10 cellular contexts compared by ENCODE assay signal in genomic region chr7:115678049-115678982, GRCh38.
DNase-seq lines count a peak whose midpoint lies in the region; ATAC-seq, FAIRE-seq and TF ChIP-seq lines count a peak whose summit lies in the region.
"Had no signal": no experiment of that assay in that cellular context is flagged by ENCODE, and none has a peak within 500 bp of the region (broad histone marks: within the 10 kb centered on the region; RNA-seq: fewer than 3 reads in every experiment).

No MANE protein-coding gene starts in this region.

- no peaks in the 10 kb centered on the region for H4K20me1 ChIP-seq in astrocyte (ENCODE audit: insufficient read depth, low read length)

- H3K36me3 Mint-ChIP-seq in astrocyte (ENCODE audit: low read depth, unreplicated experiment): no peaks in the 10 kb centered on the region
- no peaks in the 10 kb centered on the region for H3K36me3 Mint-ChIP-seq in mesothelial cell of epicardium
- no peaks in the 10 kb centered on the region for H3K36me3 Mint-ChIP-seq in activated CD4-positive, alpha-beta T cell treated with anti-CD3 and anti-CD28 coated beads, Interleukin-2, amount 10 ng/mL, durations not matched to agents 7 days and 5 days (ENCODE audit: low read depth)
- H3K36me3 Mint-ChIP-seq in activated T-cell treated with anti-CD3 and anti-CD28 coated beads, Interleukin-2, amount 50 U/mL, for 72 hours (ENCODE audit: insufficient read depth in 2 of 2): no peaks in the 10 kb centered on the region

- H3K27me3 Mint-ChIP-seq in astrocyte (ENCODE audit: low read depth, unreplicated experiment): no peaks in the 10 kb centered on the region
- H3K27me3 Mint-ChIP-seq in mesothelial cell of epicardium (ENCODE audit: low read depth): no peaks in the 10 kb centered on the region
- H3K27me3 Mint-ChIP-seq in activated CD4-positive, alpha-beta T cell treated with anti-CD3 and anti-CD28 coated beads, Interleukin-2, amount 10 ng/mL, durations not matched to agents 7 days and 5 days: no peaks in the 10 kb centered on the region
- H3K27me3 Mint-ChIP-seq in activated T-cell treated with anti-CD3 and anti-CD28 coated beads, Interleukin-2, amount 50 U/mL, for 72 hours (ENCODE audit: low read depth): no peaks in the 10 kb centered on the region

- H3K4me1 Mint-ChIP-seq in astrocyte (ENCODE audit: low read depth, unreplicated experiment) (no peaks in the 10 kb centered on the region), mesothelial cell of epicardium (peaks cover 50% of the 10 kb centered on the region)
- H3K4me1 Mint-ChIP-seq in activated CD4-positive, alpha-beta T cell treated with anti-CD3 and anti-CD28 coated beads, Interleukin-2, amount 10 ng/mL, durations not matched to agents 7 days and 5 days: no peaks in the 10 kb centered on the region
- no peaks in the 10 kb centered on the region for H3K4me1 Mint-ChIP-seq in activated T-cell treated with anti-CD3 and anti-CD28 coated beads, Interleukin-2, amount 50 U/mL, for 72 hours (ENCODE audit: low read depth)

- no peak for ATAC-seq in activated T-cell treated with anti-CD3 and anti-CD28 coated beads, Interleukin-2, amount 50 U/mL, for 72 hours (replicated peaks in 1 of 2)

- FAIRE-seq in astrocyte (lab: Jason Lieb, UNC) (peak; percentile 52), GM19239 (lab: Jason Lieb, UNC) (no peak)

- H3K4me2 ChIP-seq in astrocyte (ENCODE audit: low read length): no peak overlapping the region

- H3K36me3 ChIP-seq in HEK293 (ENCODE audit: control insufficient read depth in 2 of 2, insufficient read depth in 1 of 2, low read length in 2 of 2): no peaks in the 10 kb centered on the region
- no peaks in the 10 kb centered on the region for H3K36me3 ChIP-seq in astrocyte (ENCODE audit: insufficient read depth, low read length)
- H3K36me3 ChIP-seq: left ventricle myocardium inferior had no signal

- TF ChIP-seq CTCF in AG09319 (IDR thresholded peaks at IDR 0.05; ENCODE audit: low read depth, low read length): no peak
- TF ChIP-seq CTCF in HEK293 (tag by site-specific recombination; IDR thresholded peaks at IDR 0.05): no peak
- no peak for TF ChIP-seq CTCF in astrocyte (IDR thresholded peaks at IDR 0.05; ENCODE audit: insufficient read depth, low read depth, low read length)
- TF ChIP-seq CTCF in mesothelial cell of epicardium (IDR thresholded peaks at IDR 0.05; ENCODE audit: unreplicated experiment): no peak

- no peak overlapping the region for H3K9ac ChIP-seq in astrocyte (ENCODE audit: low read length)

- H3K9me3 Mint-ChIP-seq in astrocyte (ENCODE audit: unreplicated experiment): no peaks in the 10 kb centered on the region
- H3K9me3 Mint-ChIP-seq in mesothelial cell of epicardium: no peaks in the 10 kb centered on the region
- no peaks in the 10 kb centered on the region for H3K9me3 Mint-ChIP-seq in activated CD4-positive, alpha-beta T cell treated with anti-CD3 and anti-CD28 coated beads, Interleukin-2, amount 10 ng/mL, durations not matched to agents 7 days and 5 days
- no peaks in the 10 kb centered on the region for H3K9me3 Mint-ChIP-seq in activated T-cell treated with anti-CD3 and anti-CD28 coated beads, Interleukin-2, amount 50 U/mL, for 72 hours

- H3K27ac ChIP-seq in HEK293 (ENCODE audit: extremely low read depth, low read depth, low read length) (no peak overlapping the region), astrocyte (ENCODE audit: low read depth, low read length) (no peak overlapping the region)
- H3K27ac ChIP-seq: left ventricle myocardium inferior had no signal

- no peak overlapping the region for H3K27ac Mint-ChIP-seq in astrocyte (ENCODE audit: unreplicated experiment)
- H3K27ac Mint-ChIP-seq in mesothelial cell of epicardium: peak overlapping the region; percentile 41
- no peak overlapping the region for H3K27ac Mint-ChIP-seq in activated CD4-positive, alpha-beta T cell treated with anti-CD3 and anti-CD28 coated beads, Interleukin-2, amount 10 ng/mL, durations not matched to agents 7 days and 5 days
- H3K27ac Mint-ChIP-seq in activated T-cell treated with anti-CD3 and anti-CD28 coated beads, Interleukin-2, amount 50 U/mL, for 72 hours: no peak overlapping the region

- no peaks in the 10 kb centered on the region for H3K4me1 ChIP-seq in HEK293 (ENCODE audit: control insufficient read depth, insufficient read depth, low read length)
- no peaks in the 10 kb centered on the region for H3K4me1 ChIP-seq in astrocyte (ENCODE audit: insufficient read depth, low read length)
- H3K4me1 ChIP-seq: left ventricle myocardium inferior had no signal

- DNase-seq in AG09319 (ENCODE audit: extremely low read depth, low read depth) (peak; percentile 89), astrocyte (ENCODE audit: low read depth) (peak; percentile 11), mesothelial cell of epicardium (ENCODE audit: low spot score in 2 of 2, unreplicated experiment in 2 of 2) (no peak), GM19239 (ENCODE audit: insufficient read length, low spot score) (no peak), 8988T (no peak)
- no peak for DNase-seq in activated CD4-positive, alpha-beta T cell treated with anti-CD3 and anti-CD28 coated beads, Interleukin-2, amount 10 ng/mL, durations not matched to agents 7 days and 5 days
- no peak for DNase-seq in activated T-cell treated with anti-CD3 and anti-CD28 coated beads, Interleukin-2, amount 50 U/mL, for 72 hours
- DNase-seq: left ventricle myocardium inferior, retina had no signal

- no peaks in the 10 kb centered on the region for H3K79me2 ChIP-seq in astrocyte (ENCODE audit: insufficient read depth, low read length)

- H3K4me3 ChIP-seq in HEK293 (ENCODE audit: low read depth, low read length) (no peak overlapping the region), astrocyte (ENCODE audit: insufficient read depth, low read depth, low read length) (no peak overlapping the region)
- H3K4me3 ChIP-seq: left ventricle myocardium inferior had no signal

- CTCF ChIA-PET in HEK293 (lab: Yijun Ruan, JAX): interaction anchor here (0.6 to 2.1 kb wide), 6 partner anchors 10 to 1214 kb away, joined by 3 to 11 read pairs (median 3); no protein-coding TSS in a partner anchor
- CTCF ChIA-PET in activated CD4-positive, alpha-beta T cell treated with anti-CD3 and anti-CD28 coated beads, Interleukin-2, amount 10 ng/mL, durations not matched to agents 7 days and 5 days (lab: Charles Lee): no interaction called here

- no peaks in the 10 kb centered on the region for H3K9me3 ChIP-seq in HEK293 (ENCODE audit: control insufficient read depth, insufficient read depth, low read depth, low read length)
- no peaks in the 10 kb centered on the region for H3K9me3 ChIP-seq in astrocyte (ENCODE audit: insufficient read depth, low read depth, low read length)
- H3K9me3 ChIP-seq: left ventricle myocardium inferior had no signal

- no peaks in the 10 kb centered on the region for H3K27me3 ChIP-seq in astrocyte (ENCODE audit: insufficient read depth, low read length)

- no peak overlapping the region for H3K4me3 Mint-ChIP-seq in astrocyte (ENCODE audit: unreplicated experiment)
- H3K4me3 Mint-ChIP-seq in mesothelial cell of epicardium: no peak overlapping the region
- H3K4me3 Mint-ChIP-seq in activated CD4-positive, alpha-beta T cell treated with anti-CD3 and anti-CD28 coated beads, Interleukin-2, amount 10 ng/mL, durations not matched to agents 7 days and 5 days: no peak overlapping the region
- no peak overlapping the region for H3K4me3 Mint-ChIP-seq in activated T-cell treated with anti-CD3 and anti-CD28 coated beads, Interleukin-2, amount 50 U/mL, for 72 hours

- no peak overlapping the region for H2AFZ ChIP-seq in astrocyte (ENCODE audit: low read depth, low read length)

- POLR2A ChIA-PET in HEK293 (lab: Yijun Ruan, JAX): no interaction called here
- POLR2A ChIA-PET in activated CD4-positive, alpha-beta T cell treated with anti-CD3 and anti-CD28 coated beads, Interleukin-2, amount 10 ng/mL, durations not matched to agents 7 days and 5 days (lab: Charles Lee): no interaction called here

TF ChIP-seq in HEK293, 187 proteins besides CTCF, POLR2A, EP300 and RAD21:
- TF ChIP-seq GFI1B (tag by site-specific recombination; IDR thresholded peaks at IDR 0.05) (peak; percentile 48; the same call in 1 of the 2 replicates), ZNF664 (tag by site-specific recombination; IDR thresholded peaks at IDR 0.05) (no peak)

Comparison
In these comparisons a context has a peak if more than half of its experiments do, and no peak if none do; other contexts are left out.
1. DNase-seq: peak in AG09319 (single experiment) and astrocyte (single experiment); none in mesothelial cell of epicardium (0 of 2), activated CD4-positive, alpha-beta T cell treated with anti-CD3 and anti-CD28 coated beads, Interleukin-2, amount 10 ng/mL, durations not matched to agents 7 days and 5 days (single experiment), GM19239 (single experiment), activated T-cell treated with anti-CD3 and anti-CD28 coated beads, Interleukin-2, amount 50 U/mL, for 72 hours (0 of 2) and 8988T (single experiment).